Comparison of ENCODE assay signal across 28 cellular contexts in the genomic region with DNA sequence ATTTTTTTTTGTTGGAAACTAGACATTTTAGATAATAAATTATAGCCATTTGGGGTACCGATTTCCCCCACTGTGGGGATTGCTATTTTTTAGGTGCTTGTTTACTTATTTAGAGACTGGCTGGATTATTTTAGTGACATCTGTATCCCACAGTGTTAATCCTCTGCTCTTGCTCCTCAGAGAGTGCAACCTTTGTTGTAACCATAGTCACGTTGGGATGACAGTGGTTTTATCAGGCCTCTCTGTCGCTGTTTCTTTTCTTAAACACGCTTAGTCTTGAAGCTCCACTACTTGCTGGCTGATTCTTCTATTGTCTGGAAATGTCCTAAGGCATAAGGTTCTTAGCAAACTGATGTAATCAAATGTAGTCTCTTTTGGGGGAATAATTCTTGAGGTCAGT.
"Had no signal": no experiment of that assay in that cellular context is flagged by ENCODE, and none has a peak within 500 bp of the region (broad histone marks: within the 10 kb centered on the region; RNA-seq: fewer than 3 reads in every experiment).

No MANE protein-coding gene starts in this region.

- DNase-seq: activated CD4-positive, alpha-beta memory T cell treated with anti-CD3 and anti-CD28 coated beads, Interleukin-2, amount 10 ng/mL, durations not matched to agents 7 days and 5 days; activated CD4-positive, alpha-beta T cell treated with anti-CD3 and anti-CD28 coated beads for 4 hours; activated CD4-positive, alpha-beta T cell treated with anti-CD3 and anti-CD28 coated beads, Interleukin-2, amount 10 ng/mL, durations not matched to agents 7 days and 5 days; activated CD4-positive, alpha-beta T cell treated with anti-CD3 and anti-CD28 coated beads, Interleukin-2, amount 50 U/mL, for 4 hours; activated CD4-positive, CD25-positive, alpha-beta regulatory T cell; activated CD4-positive, CD25-positive, alpha-beta regulatory T cell treated with anti-CD3 and anti-CD28 coated beads, Interleukin-2, amount 50 U/mL, for 72 hours; activated CD8-positive, alpha-beta memory T cell treated with anti-CD3 and anti-CD28 coated beads, Interleukin-2, amount 50 U/mL, for 48 hours; activated effector memory CD4-positive, alpha-beta T cell treated with Interleukin-2 at 50 U/mL for 16 hours; activated gamma-delta T cell treated with Interleukin-2 at 50 U/mL for 16 hours; activated naive CD4-positive, alpha-beta T cell treated with anti-CD3 and anti-CD28 coated beads, Interleukin-2, amount 50 U/mL, for 16 hours; activated naive CD4-positive, alpha-beta T cell treated with Interleukin-2 at 50 U/mL for 16 hours; activated T-cell treated with anti-CD3 and anti-CD28 coated beads, Interleukin-2, amount 50 U/mL, for 4 hours; amniotic stem cell; anterior cingulate cortex; brain microvascular endothelial cell; caudate nucleus; cortex of kidney; dermis blood vessel endothelial cell; effector CD4-positive, alpha-beta T cell; effector memory CD8-positive, alpha-beta T cell; erythroblast; foreskin keratinocyte; gastrocnemius medialis; T-helper 1 cell; T-helper 17 cell had no signal

- H3K4me1 ChIP-seq: esophagus muscularis mucosa, foreskin keratinocyte, gastrocnemius medialis had no signal

- H3K4me3 ChIP-seq: esophagus muscularis mucosa, gastrocnemius medialis had no signal

- H3K9me3 ChIP-seq: gastrocnemius medialis had no signal

- H3K4me1 Mint-ChIP-seq: activated CD4-positive, alpha-beta memory T cell treated with anti-CD3 and anti-CD28 coated beads, Interleukin-2, amount 10 ng/mL, durations not matched to agents 7 days and 5 days; activated CD4-positive, alpha-beta T cell treated with anti-CD3 and anti-CD28 coated beads, Interleukin-2, amount 10 ng/mL, durations not matched to agents 7 days and 5 days; activated T-helper 17 cell treated with anti-CD3 and anti-CD28 coated beads, Interleukin-2, amount 50 U/mL, for 72 hours; T-helper 17 cell had no signal

- H3K27ac ChIP-seq: brain microvascular endothelial cell, esophagus muscularis mucosa, foreskin keratinocyte, gastrocnemius medialis had no signal

- H3K36me3 ChIP-seq: brain microvascular endothelial cell, esophagus muscularis mucosa, gastrocnemius medialis had no signal

- H3K4me3 Mint-ChIP-seq: activated CD4-positive, alpha-beta memory T cell treated with anti-CD3 and anti-CD28 coated beads, Interleukin-2, amount 10 ng/mL, durations not matched to agents 7 days and 5 days; activated CD4-positive, alpha-beta T cell treated with anti-CD3 and anti-CD28 coated beads, Interleukin-2, amount 10 ng/mL, durations not matched to agents 7 days and 5 days; activated naive CD8-positive, alpha-beta T cell; activated T-cell treated with anti-CD3 and anti-CD28 coated beads, Interleukin-2, amount 50 U/mL, for 4 hours; activated T-helper 17 cell treated with anti-CD3 and anti-CD28 coated beads, Interleukin-2, amount 50 U/mL, for 72 hours; effector memory CD8-positive, alpha-beta T cell; T-helper 17 cell had no signal

- H3K27ac Mint-ChIP-seq: activated CD4-positive, alpha-beta memory T cell treated with anti-CD3 and anti-CD28 coated beads, Interleukin-2, amount 10 ng/mL, durations not matched to agents 7 days and 5 days; activated CD4-positive, alpha-beta T cell treated with anti-CD3 and anti-CD28 coated beads, Interleukin-2, amount 10 ng/mL, durations not matched to agents 7 days and 5 days; activated naive CD8-positive, alpha-beta T cell; activated T-helper 17 cell treated with anti-CD3 and anti-CD28 coated beads, Interleukin-2, amount 50 U/mL, for 72 hours; effector memory CD8-positive, alpha-beta T cell; T-helper 17 cell had no signal

- H3K27me3 ChIP-seq: brain microvascular endothelial cell, esophagus muscularis mucosa, foreskin keratinocyte, gastrocnemius medialis had no signal

- H3K36me3 Mint-ChIP-seq: activated naive CD8-positive, alpha-beta T cell had no signal

- H3K27me3 Mint-ChIP-seq: activated CD4-positive, alpha-beta memory T cell treated with anti-CD3 and anti-CD28 coated beads, Interleukin-2, amount 10 ng/mL, durations not matched to agents 7 days and 5 days; activated CD4-positive, alpha-beta T cell treated with anti-CD3 and anti-CD28 coated beads, Interleukin-2, amount 10 ng/mL, durations not matched to agents 7 days and 5 days; activated T-helper 17 cell treated with anti-CD3 and anti-CD28 coated beads, Interleukin-2, amount 50 U/mL, for 72 hours; effector memory CD8-positive, alpha-beta T cell; T-helper 17 cell had no signal
